Comparison of ENCODE assay signal across 14 cellular contexts in the genomic region with DNA sequence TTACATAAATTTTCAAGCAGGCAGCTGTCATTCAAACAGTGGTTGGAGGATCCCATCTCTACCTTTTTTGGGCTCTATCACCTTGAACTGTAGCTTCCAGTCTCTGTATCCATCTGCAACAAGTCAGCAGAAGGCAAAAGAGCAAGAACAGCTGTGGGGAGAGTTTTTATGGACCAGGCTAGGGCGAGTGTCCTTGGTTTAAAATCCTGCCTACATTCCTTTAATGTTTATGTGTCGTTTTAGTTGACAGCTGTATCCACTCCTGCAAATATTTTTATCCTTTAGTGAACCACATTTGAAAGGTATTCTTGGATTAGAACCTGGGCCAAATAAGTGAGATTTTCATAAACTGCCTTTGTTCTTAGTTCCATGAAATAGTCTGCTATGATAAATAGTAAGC.
"Had no signal": no experiment of that assay in that cellular context is flagged by ENCODE, and none has a peak within 500 bp of the region (broad histone marks: within the 10 kb centered on the region; RNA-seq: fewer than 3 reads in every experiment).

No MANE protein-coding gene starts in this region.

- H3K4me3 ChIP-seq: coronary artery, heart right ventricle, left ventricle myocardium inferior, lower lobe of right lung, right atrium auricular region, smooth muscle cell had no signal

- H3K9me3 ChIP-seq: heart right ventricle, left ventricle myocardium inferior, lower lobe of right lung, right atrium auricular region had no signal

- H3K4me1 ChIP-seq: heart right ventricle, left ventricle myocardium inferior, lower lobe of right lung, right atrium auricular region had no signal

- DNase-seq: effector CD4-positive, alpha-beta T cell; endodermal cell; heart right ventricle; left ventricle myocardium inferior; lower lobe of right lung; mesenchymal stem cell; naive thymus-derived CD8-positive, alpha-beta T cell; posterior cingulate gyrus; stimulated activated CD4-positive, alpha-beta T cell treated with anti-CD3 and anti-CD28 coated beads, Interleukin-2, amount 100 ng/mL, for 48 hours; stimulated activated naive CD4-positive, alpha-beta T cell treated with Interleukin-2 at 50 U/mL for 16 hours; trophoblast cell had no signal

- H3K27me3 ChIP-seq: heart right ventricle, right atrium auricular region had no signal

- H3K27ac ChIP-seq: coronary artery, heart right ventricle, left ventricle myocardium inferior, lower lobe of right lung, right atrium auricular region had no signal

- ATAC-seq: heart right ventricle; lower lobe of right lung; naive thymus-derived CD8-positive, alpha-beta T cell had no signal

- H3K4me2 ChIP-seq: smooth muscle cell had no signal

- H3K36me3 ChIP-seq: heart right ventricle, left ventricle myocardium inferior, lower lobe of right lung, right atrium auricular region had no signal
